In genomic region chr10:77643795-77644468, GRCh38 we compare ENCODE assay signal across 8 cellular contexts. TPM values are rescaled to one million over a fixed set of nuclear protein-coding genes. Genes with fewer than 3 reads are reported as not detected.
DNase-seq lines count a peak whose midpoint lies in the region; ATAC-seq and TF ChIP-seq lines count a peak whose summit lies in the region.

No MANE protein-coding gene starts in this region.

- H3K4me3 ChIP-seq in AG10803 (ENCODE audit: low read length) = no peak overlapping the region
- H3K4me3 ChIP-seq in GM12864 (ENCODE audit: low read depth, low read length) = no peak overlapping the region
- no peak overlapping the region for H3K4me3 ChIP-seq in astrocyte of the spinal cord (ENCODE audit: low read depth, low read length)

- in situ Hi-C loops in astrocyte of the spinal cord (cut with HindIII; ENCODE audit: low sequenced_read_pairs) = no loop called here

- DNase-seq in AG10803 (ENCODE audit: low read depth) = peak; percentile 73
- DNase-seq in GM12864 (ENCODE audit: low read depth) = no peak
- peak; percentile 64 for DNase-seq in NCI-H2227 (lab: John Stamatoyannopoulos, UW; ENCODE audit: unreplicated experiment)
- DNase-seq in astrocyte of the spinal cord (ENCODE audit: low read depth, low spot score) = peak; percentile 68
- no peak for DNase-seq in left lobe of liver (ENCODE audit: low spot score)
- no peak for DNase-seq in activated T-cell treated with anti-CD3 and anti-CD28 coated beads for 4 hours

- peak; percentile 75 for ATAC-seq in left lobe of liver
- no peak for ATAC-seq in HG02759 (IDR thresholded peaks at IDR 0.05; ENCODE audit: unreplicated experiment)
- ATAC-seq in HG02623 (IDR thresholded peaks at IDR 0.05; ENCODE audit: unreplicated experiment) = no peak

- TF ChIP-seq CTCF in AG10803 (conservative IDR thresholded peaks at IDR 0.05; ENCODE audit: low read length) = peak; percentile 67
- TF ChIP-seq CTCF in GM12864 (IDR thresholded peaks at IDR 0.05; ENCODE audit: low read depth, low read length, missing control alignments) = peak; percentile 72
- TF ChIP-seq CTCF in astrocyte of the spinal cord (IDR thresholded peaks at IDR 0.05; ENCODE audit: low read depth, low read length) = peak; percentile 64

RNA-seq across cellular contexts. Expression of gene KCNMA1, which starts 6.3 kb away (rescaled TPM):
- total RNA-seq in left lobe of liver = 44.0 TPM

Comparison
In these comparisons a context has a peak if more than half of its experiments do, and no peak if none do; other contexts are left out.
1. DNase-seq: peak in AG10803 (single experiment), NCI-H2227 (single experiment) and astrocyte of the spinal cord (single experiment); none in GM12864 (single experiment), left lobe of liver (single experiment) and activated T-cell treated with anti-CD3 and anti-CD28 coated beads for 4 hours (single experiment).
2. Peak in every context shown above with its lines, with median percentiles within 50 percentile points of each other: CTCF ChIP-seq.